Comparison of ENCODE assay signal across 20 cellular contexts in the genomic region with DNA sequence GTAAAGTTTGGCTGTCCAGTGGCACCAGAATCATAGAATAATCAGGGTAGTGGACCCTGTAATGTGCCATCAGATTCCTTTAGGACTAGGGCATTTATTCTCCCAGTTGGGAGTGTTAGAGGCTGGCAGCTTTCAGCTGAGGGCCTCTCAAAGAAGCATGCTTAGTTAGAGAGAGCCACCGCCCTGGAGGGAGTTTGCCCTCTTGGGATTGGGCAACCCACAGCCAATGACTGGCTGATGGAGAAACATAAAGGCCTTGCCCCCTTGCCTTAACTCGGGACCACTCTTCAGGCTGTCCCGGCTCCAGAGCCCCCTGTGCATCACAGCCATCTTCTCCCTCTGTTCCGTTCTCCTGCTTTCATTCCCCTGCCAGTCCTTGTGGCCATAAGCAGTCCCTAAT. TPM values are rescaled to one million over a fixed set of nuclear protein-coding genes. Genes with fewer than 3 reads are reported as not detected.
DNase-seq lines count a peak whose midpoint lies in the region; ATAC-seq, FAIRE-seq and TF ChIP-seq lines count a peak whose summit lies in the region.
"Had no signal": no experiment of that assay in that cellular context is flagged by ENCODE, and none has a peak within 500 bp of the region (broad histone marks: within the 10 kb centered on the region; RNA-seq: fewer than 3 reads in every experiment).

No MANE protein-coding gene starts in this region.

- 89% methylated on average over 4 of the region's 4 CpGs for WGBS in esophagus muscularis mucosa

- FAIRE-seq in urothelium cell line (lab: Jason Lieb, UNC), result peak; percentile 9
- FAIRE-seq: A549, D721Med, GM12892 had no signal

- H3K9me3 ChIP-seq in RWPE2 (ENCODE audit: severe bottlenecking) (no peaks in the 10 kb centered on the region), esophagus muscularis mucosa (no peaks in the 10 kb centered on the region)
- H3K9me3 ChIP-seq: A549 had no signal

- TF ChIP-seq CTCF in RWPE2 (IDR thresholded peaks at IDR 0.05; ENCODE audit: poor library complexity, severe bottlenecking), result no peak
- no peak for TF ChIP-seq CTCF in esophagus muscularis mucosa (IDR thresholded peaks at IDR 0.05)
- no peak for TF ChIP-seq CTCF in nephron progenitor cell (IDR thresholded peaks at IDR 0.05)
- TF ChIP-seq CTCF in MCF 10A (IDR thresholded peaks at IDR 0.05; ENCODE audit: unreplicated experiment), result no peak

- intact Hi-C loops in esophagus muscularis mucosa (cut with DNase I) (no loop called here), MCF 10A (cut with micrococcal nuclease) (no loop called here)

- H3K4me3 Mint-ChIP-seq in nephron progenitor cell (no peak overlapping the region), MCF 10A (ENCODE audit: unreplicated experiment) (no peak overlapping the region)
- H3K4me3 Mint-ChIP-seq: CD14-positive monocyte; CD8-positive, alpha-beta T cell had no signal

- H3K36me3 Mint-ChIP-seq in nephron progenitor cell (ENCODE audit: low read depth), result peaks cover 58% of the 10 kb centered on the region
- H3K36me3 Mint-ChIP-seq in MCF 10A (ENCODE audit: insufficient read depth, unreplicated experiment), result no peaks in the 10 kb centered on the region
- H3K36me3 Mint-ChIP-seq: CD8-positive, alpha-beta T cell had no signal

- H3K4me1 Mint-ChIP-seq in nephron progenitor cell, result peaks cover 25% of the 10 kb centered on the region
- peaks cover 23% of the 10 kb centered on the region for H3K4me1 Mint-ChIP-seq in MCF 10A (ENCODE audit: insufficient read depth, unreplicated experiment)

- H3K4me1 ChIP-seq in RWPE2 (ENCODE audit: insufficient read depth, poor library complexity, severe bottlenecking) (peaks cover 34% of the 10 kb centered on the region), esophagus muscularis mucosa (peaks cover 0 to 4% (median under 1%) of the 10 kb centered on the region in 4 donors)

- TF ChIP-seq POLR2A in esophagus muscularis mucosa (IDR thresholded peaks at IDR 0.05; ENCODE audit: low read depth), result no peak

- BruUV-seq in MCF 10A (replicated peaks; lab: Mats Ljungman, UMichigan), result no TSS peak

- CTCF ChIA-PET in MCF 10A (lab: Yijun Ruan, JAX), result no interaction called here

- H3K27ac ChIP-seq in RWPE2 (ENCODE audit: poor library complexity, severe bottlenecking) (peak overlapping the region; percentile 100), esophagus muscularis mucosa (replicated peaks in 1 of 4) (no peak overlapping the region)

- TF ChIP-seq EP300 in esophagus muscularis mucosa (IDR thresholded peaks at IDR 0.05), result no peak

- no peaks in the 10 kb centered on the region for H3K27me3 ChIP-seq in RWPE2 (ENCODE audit: insufficient read depth, poor library complexity, severe bottlenecking)
- H3K27me3 ChIP-seq in esophagus muscularis mucosa, result no peaks in the 10 kb centered on the region

- H3K4me3 ChIP-seq in RWPE2 (ENCODE audit: severe bottlenecking), result no peak overlapping the region
- no peak overlapping the region for H3K4me3 ChIP-seq in esophagus muscularis mucosa
- H3K4me3 ChIP-seq: A549 had no signal

- H3K27me3 Mint-ChIP-seq in nephron progenitor cell (ENCODE audit: low read depth, poor library complexity) (no peaks in the 10 kb centered on the region), MCF 10A (ENCODE audit: insufficient read depth, unreplicated experiment) (no peaks in the 10 kb centered on the region)

- ATAC-seq in RWPE2 (ENCODE audit: low read depth), result no peak
- ATAC-seq: CD8-positive, alpha-beta T cell; HCT116 had no signal

- H3K36me3 ChIP-seq in RWPE2 (ENCODE audit: low read depth) (peaks cover 6% of the 10 kb centered on the region; the same call in 1 of the 2 replicates), esophagus muscularis mucosa (no peaks in the 10 kb centered on the region)

- H3K9me3 Mint-ChIP-seq in nephron progenitor cell, result peaks cover 43% of the 10 kb centered on the region
- H3K9me3 Mint-ChIP-seq in MCF 10A (ENCODE audit: unreplicated experiment), result no peaks in the 10 kb centered on the region

- DNase-seq in RWPE2 (ENCODE audit: low spot score) (no peak), esophagus muscularis mucosa (ENCODE audit: extremely low spot score) (peak; percentile 80), nephron progenitor cell (no peak), urothelium cell line (ENCODE audit: low spot score) (no peak), MCF 10A (ENCODE audit: unreplicated experiment) (no peak), NCI-H146 (lab: John Stamatoyannopoulos, UW) (no peak), T-helper 1 cell (no peak), germinal center (ENCODE audit: low spot score) (no peak)
- DNase-seq: CD8-positive, alpha-beta T cell; COR-L47; DND-41; GDM1; IMR-90 had no signal

- H3K27ac Mint-ChIP-seq in nephron progenitor cell, result peak overlapping the region; percentile 30
- no peak overlapping the region for H3K27ac Mint-ChIP-seq in MCF 10A (ENCODE audit: low read depth, unreplicated experiment)
- H3K27ac Mint-ChIP-seq: CD8-positive, alpha-beta T cell had no signal

- POLR2A ChIA-PET in MCF 10A (lab: Yijun Ruan, JAX), result interaction anchor here (0.6 kb wide), 1 partner anchor 9 kb away, joined by 3 read pairs; no protein-coding TSS in a partner anchor

RNA-seq across cellular contexts. Expression of gene IFNK, which starts 20.5 kb away (rescaled TPM):
- not detected for total RNA-seq in esophagus muscularis mucosa
- not detected in 2 replicates for total RNA-seq in MCF 10A (2022)
- total RNA-seq: CD8-positive, alpha-beta T cell; H4; HT-29; IMR-90 had no signal

RNA-seq across cellular contexts. Expression of gene MOB3B, which starts 26.0 kb away (rescaled TPM):
- total RNA-seq in esophagus muscularis mucosa (10 to 100 TPM in 1 of 4 donors, 1 to 10 TPM in 3; 7.6 to 11.6 (median 9.5) TPM), MCF 10A (2022) (2.2 and 3.7 TPM in 2 replicates)
